2 cellular contexts compared by ENCODE assay signal in genomic region chr5:943874-944620, GRCh38.
A peak's percentile ranks its signal among the peaks of the same experiment; 100 is the strongest.
TF ChIP-seq lines count a peak whose summit lies in the region.

No MANE protein-coding gene starts in this region.

TF ChIP-seq in HepG2, 621 proteins besides CTCF, POLR2A, EP300 and RAD21:
- peak; percentile 95 for TF ChIP-seq ZNF263 (CRISPR knock-in tag; IDR thresholded peaks at IDR 0.05)
- TF ChIP-seq, protein P1, sequence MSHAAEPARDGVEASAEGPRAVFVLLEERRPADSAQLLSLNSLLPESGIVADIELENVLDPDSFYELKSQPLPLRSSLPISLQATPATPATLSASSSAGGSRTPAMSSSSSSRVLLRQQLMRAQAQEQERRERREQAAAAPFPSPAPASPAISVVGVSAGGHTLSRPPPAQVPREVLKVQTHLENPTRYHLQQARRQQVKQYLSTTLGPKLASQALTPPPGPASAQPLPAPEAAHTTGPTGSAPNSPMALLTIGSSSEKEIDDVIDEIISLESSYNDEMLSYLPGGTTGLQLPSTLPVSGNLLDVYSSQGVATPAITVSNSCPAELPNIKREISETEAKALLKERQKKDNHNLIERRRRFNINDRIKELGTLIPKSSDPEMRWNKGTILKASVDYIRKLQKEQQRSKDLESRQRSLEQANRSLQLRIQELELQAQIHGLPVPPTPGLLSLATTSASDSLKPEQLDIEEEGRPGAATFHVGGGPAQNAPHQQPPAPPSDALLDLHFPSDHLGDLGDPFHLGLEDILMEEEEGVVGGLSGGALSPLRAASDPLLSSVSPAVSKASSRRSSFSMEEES (CRISPR knock-in tag; IDR thresholded peaks at IDR 0.05), result no peak
TF ChIP-seq in HepG2: peak in this region for 1.

TF ChIP-seq in WTC11, 78 proteins besides CTCF, POLR2A, EP300 and RAD21:
- TF ChIP-seq ZNF263 (CRISPR knock-in tag; IDR thresholded peaks at IDR 0.05; ENCODE audit: low read depth) (peak; percentile 88), NFE2L1 (CRISPR knock-in tag; IDR thresholded peaks at IDR 0.05) (no peak), HMGXB4 (CRISPR knock-in tag; IDR thresholded peaks at IDR 0.05) (no peak), NR3C1 (CRISPR knock-in tag; conservative IDR thresholded peaks at IDR 0.05; ENCODE audit: low read depth) (no peak), ESRRA (CRISPR knock-in tag; IDR thresholded peaks at IDR 0.05; ENCODE audit: borderline replicate concordance) (no peak), ZSCAN18 (CRISPR knock-in tag; IDR thresholded peaks at IDR 0.05) (no peak)
- TF ChIP-seq, protein P2, sequence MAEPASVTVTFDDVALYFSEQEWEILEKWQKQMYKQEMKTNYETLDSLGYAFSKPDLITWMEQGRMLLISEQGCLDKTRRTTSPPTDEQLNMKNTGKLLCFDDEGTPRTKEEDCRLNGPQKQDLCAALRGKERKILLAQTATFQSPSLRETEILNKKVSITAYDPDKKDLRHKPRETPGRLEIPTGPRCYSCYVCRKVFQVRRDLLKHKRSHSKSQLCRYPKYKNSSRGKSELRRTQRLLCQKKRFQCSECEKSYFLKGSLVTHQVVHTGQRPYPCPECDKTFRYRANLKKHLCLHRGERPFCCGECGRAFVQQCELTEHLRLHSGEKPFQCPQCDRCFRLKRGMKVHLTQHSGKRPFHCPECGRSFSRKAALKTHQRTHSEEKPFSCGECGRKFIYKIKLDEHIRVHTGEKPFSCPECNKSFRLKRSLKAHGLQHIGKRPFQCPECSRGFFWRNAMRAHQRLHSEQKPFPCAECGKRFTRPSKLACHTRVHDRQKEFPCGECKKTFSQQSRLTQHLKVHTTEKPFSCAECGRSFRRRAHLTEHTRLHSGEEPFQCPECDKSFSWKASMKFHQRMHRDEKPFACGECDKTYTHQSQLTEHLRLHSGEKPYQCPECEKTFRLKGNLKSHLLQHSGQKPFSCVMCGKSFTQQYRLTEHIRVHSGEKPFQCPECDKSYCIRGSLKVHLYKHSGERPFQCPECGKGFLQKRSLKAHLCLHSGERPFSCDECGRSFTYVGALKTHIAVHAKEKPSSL (CRISPR knock-in tag; conservative IDR thresholded peaks at IDR 0.05), result no peak
- TF ChIP-seq, protein P3, sequence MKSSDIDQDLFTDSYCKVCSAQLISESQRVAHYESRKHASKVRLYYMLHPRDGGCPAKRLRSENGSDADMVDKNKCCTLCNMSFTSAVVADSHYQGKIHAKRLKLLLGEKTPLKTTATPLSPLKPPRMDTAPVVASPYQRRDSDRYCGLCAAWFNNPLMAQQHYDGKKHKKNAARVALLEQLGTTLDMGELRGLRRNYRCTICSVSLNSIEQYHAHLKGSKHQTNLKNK (CRISPR knock-in tag; IDR thresholded peaks at IDR 0.05), result no peak
TF ChIP-seq in WTC11: peak in this region for 1.
